ENCODE assay signal across 18 cellular contexts in the genomic region with DNA sequence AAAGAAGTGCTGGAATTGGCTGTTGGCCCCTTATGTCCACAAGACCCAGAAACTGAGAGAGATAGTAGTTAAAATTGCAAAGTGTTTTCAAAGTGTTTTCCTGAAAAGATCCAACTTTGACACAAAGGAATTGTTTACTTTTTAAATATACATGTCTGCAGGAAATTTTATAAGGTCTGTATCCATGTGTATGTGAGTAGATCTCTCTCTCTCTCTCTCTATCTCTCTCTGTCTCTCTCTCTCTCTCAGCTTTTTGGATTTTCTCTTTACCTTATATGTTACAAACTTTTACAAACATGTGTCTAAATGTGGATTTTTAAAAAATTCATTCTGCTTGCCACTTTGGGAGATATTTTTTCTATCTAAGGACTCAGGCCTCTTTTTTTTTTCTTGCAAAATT.
"Had no signal": no experiment of that assay in that cellular context is flagged by ENCODE, and none has a peak within 500 bp of the region (broad histone marks: within the 10 kb centered on the region; RNA-seq: fewer than 3 reads in every experiment).

No MANE protein-coding gene starts in this region.

- H3K36me3 Mint-ChIP-seq: mesothelial cell of epicardium, naive B cell had no signal

- H3K4me3 Mint-ChIP-seq: dendritic cell treated with granulocyte-macrophage colony-stimulating factor and Interleukin-4, amounts not matched to agents 40 ng/mL and 50 ng/mL, for 4 days; mesothelial cell of epicardium; naive B cell had no signal

- H3K4me3 ChIP-seq: coronary artery, dorsolateral prefrontal cortex, esophagus muscularis mucosa, gastrocnemius medialis, heart right ventricle, left lung, lower lobe of right lung, mucosa of descending colon had no signal

- H3K27me3 ChIP-seq: esophagus muscularis mucosa, gastrocnemius medialis, heart right ventricle, left lung had no signal

- DNase-seq: dorsolateral prefrontal cortex; effector CD4-positive, alpha-beta T cell; effector memory CD4-positive, alpha-beta T cell; foreskin melanocyte; gastrocnemius medialis; head of caudate nucleus; heart right ventricle; hippocampal formation; left cardiac atrium; left lung; left ventricle myocardium superior; lower lobe of right lung; mucosa of descending colon; naive B cell had no signal

- H3K4me1 ChIP-seq: gastrocnemius medialis, lower lobe of right lung had no signal

- H3K27ac Mint-ChIP-seq: dendritic cell treated with granulocyte-macrophage colony-stimulating factor and Interleukin-4, amounts not matched to agents 40 ng/mL and 50 ng/mL, for 4 days; mesothelial cell of epicardium; naive B cell had no signal

- H3K4me1 Mint-ChIP-seq: naive B cell had no signal

- ATAC-seq: gastrocnemius medialis, left lung, lower lobe of right lung, mucosa of descending colon had no signal

- H3K9me3 Mint-ChIP-seq: dendritic cell treated with granulocyte-macrophage colony-stimulating factor and Interleukin-4, amounts not matched to agents 40 ng/mL and 50 ng/mL, for 4 days; mesothelial cell of epicardium had no signal

- H3K27ac ChIP-seq: coronary artery, dorsolateral prefrontal cortex, esophagus muscularis mucosa, gastrocnemius medialis, heart right ventricle, left lung, lower lobe of right lung had no signal
